Comparison of ENCODE assay signal across 1 cellular context in genomic region chr6:26055670-26056582, GRCh38.
A peak's percentile ranks its signal among the peaks of the same experiment; 100 is the strongest.
TF ChIP-seq lines count a peak whose summit lies in the region.

No MANE protein-coding gene starts in this region.

TF ChIP-seq in HepG2, 621 proteins besides CTCF, POLR2A, EP300 and RAD21 (continued from another document and continues in another):
- TF ChIP-seq TRAFD1 (CRISPR knock-in tag; IDR thresholded peaks at IDR 0.05; ENCODE audit: borderline replicate concordance) (0 out of 2 replicates have a peak, but pooled peaks have one; percentile 77), THAP9 (CRISPR knock-in tag; IDR thresholded peaks at IDR 0.05; ENCODE audit: borderline replicate concordance) (0 out of 2 replicates have a peak, but pooled peaks have one; percentile 71), CENPX (CRISPR knock-in tag; IDR thresholded peaks at IDR 0.05) (no peak), ZFAT (CRISPR knock-in tag; conservative IDR thresholded peaks at IDR 0.05) (peak; percentile 53; the same call in 1 of the 2 replicates), ZNF782 (CRISPR knock-in tag; IDR thresholded peaks at IDR 0.05; ENCODE audit: borderline replicate concordance) (peak; percentile 11; the same call in 1 of the 2 replicates), ZFYVE20 (CRISPR knock-in tag; IDR thresholded peaks at IDR 0.05; ENCODE audit: borderline replicate concordance, low read depth) (peak; percentile 36; the same call in 1 of the 2 replicates), ZBTB33 (CRISPR knock-in tag; IDR thresholded peaks at IDR 0.05) (peak; percentile 35; the same call in 1 of the 2 replicates), HNF4A (CRISPR knock-in tag; IDR thresholded peaks at IDR 0.05) (no peak), TAF15 (IDR thresholded peaks at IDR 0.05; ENCODE audit: low read depth, low read length, poor library complexity, severe bottlenecking) (peak; percentile 45), IKZF1 (IDR thresholded peaks at IDR 0.05) (no peak), HNRNPL (IDR thresholded peaks at IDR 0.05; ENCODE audit: low read depth, low read length) (peak; percentile 99), LRRFIP1 (CRISPR knock-in tag; conservative IDR thresholded peaks at IDR 0.05) (no peak; the same call in 1 of the 2 replicates), HOXD1 (CRISPR knock-in tag; IDR thresholded peaks at IDR 0.05) (peak; percentile 86), SRF (IDR thresholded peaks at IDR 0.05; ENCODE audit: low read depth, low read length) (peak; percentile 35; the same call in 1 of the 2 replicates), ATAD3A (CRISPR knock-in tag; IDR thresholded peaks at IDR 0.05) (no peak), NFKBIZ (CRISPR knock-in tag; IDR thresholded peaks at IDR 0.05) (peak; percentile 84), ZNF878 (CRISPR knock-in tag; IDR thresholded peaks at IDR 0.05) (peak; percentile 92), ZNF720 (CRISPR knock-in tag; IDR thresholded peaks at IDR 0.05) (peak; percentile 89; the same call in 1 of the 2 replicates), ZNF10 (CRISPR knock-in tag; IDR thresholded peaks at IDR 0.05; ENCODE audit: borderline replicate concordance, low read depth) (no peak), SMYD3 (CRISPR knock-in tag; IDR thresholded peaks at IDR 0.05) (peak; percentile 87; the same call in 1 of the 2 replicates), GTF3A (CRISPR knock-in tag; conservative IDR thresholded peaks at IDR 0.05) (no peak), ZFP62 (CRISPR knock-in tag; IDR thresholded peaks at IDR 0.05) (no peak), ETS1 (CRISPR knock-in tag; IDR thresholded peaks at IDR 0.05) (peak; percentile 54; the same call in 1 of the 2 replicates), EHMT2 (IDR thresholded peaks at IDR 0.05; ENCODE audit: borderline replicate concordance, low read depth, low read length) (no peak), MNT (IDR thresholded peaks at IDR 0.05) (no peak), ELK4 (CRISPR knock-in tag; IDR thresholded peaks at IDR 0.05; ENCODE audit: borderline replicate concordance) (peak; percentile 84; the same call in 1 of the 2 replicates), GZF1 (CRISPR knock-in tag; IDR thresholded peaks at IDR 0.05) (peak; percentile 83; the same call in 1 of the 2 replicates), ATF5 (CRISPR knock-in tag; IDR thresholded peaks at IDR 0.05; ENCODE audit: low read depth) (0 out of 2 replicates have a peak, but pooled peaks have one; percentile 18), ZBTB40 (IDR thresholded peaks at IDR 0.05) (no peak), ZBTB40 (CRISPR knock-in tag; IDR thresholded peaks at IDR 0.05) (peak; percentile 89), PHF5A (CRISPR knock-in tag; IDR thresholded peaks at IDR 0.05; ENCODE audit: low read depth, unreplicated experiment) (no peak)
